In the genomic region with DNA sequence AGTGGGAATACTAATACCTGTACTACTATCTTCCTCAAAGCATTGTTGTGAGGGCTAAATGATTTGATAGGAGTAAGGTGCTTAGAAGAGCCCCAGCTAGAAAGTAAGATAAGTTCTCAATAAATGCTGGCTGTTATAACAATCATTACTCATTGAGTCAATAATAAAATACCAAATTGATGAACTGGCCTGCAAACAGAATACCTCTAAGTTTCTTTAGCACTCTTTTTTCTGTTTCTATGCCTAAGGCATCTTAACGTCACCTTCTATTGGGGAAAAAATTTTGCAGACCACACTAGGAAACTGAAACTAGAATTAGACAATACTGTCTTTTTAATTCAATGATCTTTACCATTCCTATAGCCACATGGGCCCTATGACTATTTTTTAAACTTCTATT, we compare ENCODE assay signal across 21 cellular contexts. TPM values are rescaled to one million over a fixed set of nuclear protein-coding genes. Genes with fewer than 3 reads are reported as not detected.
DNase-seq lines count a peak whose midpoint lies in the region; ATAC-seq, FAIRE-seq and TF ChIP-seq lines count a peak whose summit lies in the region.
"Had no signal": no experiment of that assay in that cellular context is flagged by ENCODE, and none has a peak within 500 bp of the region (broad histone marks: within the 10 kb centered on the region; RNA-seq: fewer than 3 reads in every experiment).

No MANE protein-coding gene starts in this region.

- in situ Hi-C loops in SK-MEL-5 (cut with HindIII; ENCODE audit: low pct_unique_long_range_greater_than_20kb, low sequenced_read_pairs) = no loop called here

- no peak overlapping the region for H3K4me3 ChIP-seq in epithelial cell of esophagus (ENCODE audit: low read length)
- H3K4me3 ChIP-seq in kidney (ENCODE audit: low read length in 2 of 2) = peak overlapping the region; percentile 62 to 65
- no peak overlapping the region for H3K4me3 ChIP-seq in MG63
- no peak overlapping the region for H3K4me3 ChIP-seq in testis
- H3K4me3 ChIP-seq: GM23248 had no signal

- no peak for ATAC-seq in HG02884 (IDR thresholded peaks at IDR 0.05; ENCODE audit: unreplicated experiment)
- ATAC-seq: HCT116 had no signal

- no peak for TF ChIP-seq POLR2A in testis (IDR thresholded peaks at IDR 0.05)

- peak; percentile 44 for DNase-seq in HPDE6-E6E7 (ENCODE audit: extremely low spot score)
- DNase-seq in SK-MEL-5 (ENCODE audit: low read depth, low spot score) = peak; percentile 58
- DNase-seq in epithelial cell of esophagus (ENCODE audit: low read depth) = peak; percentile 63
- DNase-seq in kidney = no peak
- no peak for DNase-seq in MG63
- no peak for DNase-seq in testis
- no peak for DNase-seq in HK-2 (ENCODE audit: unreplicated experiment)
- DNase-seq: BE2C; CD4-positive, alpha-beta memory T cell; COR-L47; DMS153; DMS79 treated with DMSO at 0.1 percent for 48 hours; EL; GDM1; GM23248 had no signal

- no peaks in the 10 kb centered on the region for H3K36me3 ChIP-seq in kidney (ENCODE audit: control insufficient read depth in 1 of 2, insufficient read depth in 2 of 2, low read length in 2 of 2)
- no peaks in the 10 kb centered on the region for H3K36me3 ChIP-seq in MG63
- no peaks in the 10 kb centered on the region for H3K36me3 ChIP-seq in testis (ENCODE audit: low read depth, missing control alignments)
- H3K36me3 ChIP-seq: BE2C had no signal

- H3K27ac ChIP-seq in kidney (ENCODE audit: low read depth in 2 of 2, low read length in 2 of 2) = no peak overlapping the region
- H3K27ac ChIP-seq in testis = no peak overlapping the region
- H3K27ac ChIP-seq: C4-2B, GM23248 had no signal

- TF ChIP-seq CTCF in epithelial cell of esophagus (IDR thresholded peaks at IDR 0.05; ENCODE audit: insufficient read depth, low read depth, low read length, missing control alignments) = no peak
- TF ChIP-seq CTCF in kidney (IDR thresholded peaks at IDR 0.05; ENCODE audit: borderline replicate concordance, extremely low read depth, insufficient read depth) = no peak
- no peak for TF ChIP-seq CTCF in testis (IDR thresholded peaks at IDR 0.05)

- no peak for FAIRE-seq in kidney (lab: Jason Lieb, UNC)
- FAIRE-seq: A204.1, D721Med, H54 had no signal

- intact Hi-C loops in kidney (cut with DNase I) (no loop called here), testis (cut with DNase I; ENCODE audit: low total_unique reads) (no loop called here)

- 77 to 95% methylated on average over 1 of the region's 1 CpG for WGBS in testis, 2 donors

- H3K9me3 ChIP-seq in kidney (ENCODE audit: control insufficient read depth in 1 of 2, low read length in 2 of 2) (no peaks in the 10 kb centered on the region), MG63 (no peaks in the 10 kb centered on the region), testis (no peaks in the 10 kb centered on the region)
- H3K9me3 ChIP-seq: BE2C had no signal

- no peaks in the 10 kb centered on the region for H3K4me1 ChIP-seq in kidney (ENCODE audit: control insufficient read depth in 1 of 2, insufficient read depth in 1 of 2, low read depth in 1 of 2, low read length in 2 of 2)
- no peaks in the 10 kb centered on the region for H3K4me1 ChIP-seq in testis
- H3K4me1 ChIP-seq: BE2C had no signal

- H3K27me3 ChIP-seq in MG63 (no peaks in the 10 kb centered on the region; the same call in 1 of the 2 replicates), testis (no peaks in the 10 kb centered on the region)
- H3K27me3 ChIP-seq: BE2C had no signal

- H3K9ac ChIP-seq in kidney (ENCODE audit: low read length in 2 of 2) = no peak overlapping the region
- H3K9ac ChIP-seq: GM23248 had no signal

RNA-seq across cellular contexts. Expression of a gene that starts 1.2 kb away (rescaled TPM):
- 0.85 and 1.3 TPM in 2 replicates for total RNA-seq in SK-MEL-5 (2014; rRNA removed; shearing (Covaris generic))
- 0.31 and 0.54 TPM in 2 replicates for polyA plus RNA-seq in SK-MEL-5 (2015; cell fraction: cytosol; rRNA removed)
- polyA plus RNA-seq in SK-MEL-5 (2015; cell fraction: nucleus; rRNA removed) = 1.1 and 2.1 TPM in 2 replicates
- total RNA-seq in kidney = 30.7 TPM
- 129 TPM for polyA plus RNA-seq in kidney (ENCODE audit: insufficient read depth, low read depth, low replicate concordance)
- total RNA-seq in MG63 (2014; rRNA removed; shearing (Covaris generic); ENCODE audit: low replicate concordance) = 0.89 TPM in 1 of 2 replicates, not detected in the other
- 1 to 10 TPM; 1.6 to 1.9 TPM for total RNA-seq in testis
- 2.3 TPM for polyA plus RNA-seq in testis (ENCODE audit: insufficient read depth, low read depth, low replicate concordance)

Comparison
In these comparisons a context has a peak if more than half of its experiments do, and no peak if none do; other contexts are left out.
1. DNase-seq: peak in HPDE6-E6E7 (single experiment), SK-MEL-5 (single experiment) and epithelial cell of esophagus (single experiment); none in kidney (single experiment), MG63 (single experiment), testis (single experiment) and HK-2 (single experiment).
2. H3K4me3 ChIP-seq: peak in kidney (2 of 2); none in epithelial cell of esophagus (single experiment), MG63 (single experiment) and testis (0 of 2).
3. RNA of a gene that starts 1.2 kb away (total RNA-seq): 30.7 TPM in kidney (single experiment); 1.6 to 1.9 TPM in testis, 0.85 to 1.3 TPM in SK-MEL-5 and 0.89 TPM in MG63; every median in the first group is over 10 times any median in the second.